In the genomic region with DNA sequence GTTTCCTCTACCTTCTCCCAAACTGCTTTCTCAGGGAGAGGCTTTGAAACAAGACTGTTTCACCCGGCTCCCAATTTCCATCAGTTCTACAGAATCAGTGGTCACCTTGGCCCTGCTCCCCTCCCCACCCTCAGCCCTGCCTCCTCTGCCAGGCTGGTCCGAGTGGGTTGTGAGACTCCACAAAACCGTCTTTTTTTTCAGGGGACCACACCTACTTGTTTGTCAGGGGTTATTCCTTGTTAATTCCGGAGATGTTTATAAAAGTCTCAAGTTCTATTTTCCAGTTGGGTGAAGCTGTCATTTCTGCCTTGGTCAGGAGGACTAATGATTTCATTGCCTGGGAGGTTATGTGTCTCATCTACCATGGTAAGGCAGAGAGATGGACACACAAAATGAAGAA, we compare ENCODE assay signal across 22 cellular contexts. TPM values are rescaled to one million over a fixed set of nuclear protein-coding genes. Genes with fewer than 3 reads are reported as not detected.
DNase-seq lines count a peak whose midpoint lies in the region; ATAC-seq and TF ChIP-seq lines count a peak whose summit lies in the region.
"Had no signal": no experiment of that assay in that cellular context is flagged by ENCODE, and none has a peak within 500 bp of the region (broad histone marks: within the 10 kb centered on the region; RNA-seq: fewer than 3 reads in every experiment).

No MANE protein-coding gene starts in this region.

- TF ChIP-seq EP300 in sigmoid colon (IDR thresholded peaks at IDR 0.05): no peak

- TF ChIP-seq POLR2A in sigmoid colon (IDR thresholded peaks at IDR 0.05): no peak

- CTCF ChIA-PET in AG04450 (lab: Charles Lee): interaction anchor here (1.1 kb wide), 1 partner anchor 10 kb away, joined by 7 read pairs; no protein-coding TSS in a partner anchor

- peaks cover 4% of the 10 kb centered on the region; the same call in 1 of the 2 replicates for H3K9me3 ChIP-seq in AG04450 (ENCODE audit: control insufficient read depth, insufficient read depth, low read length)
- no peaks in the 10 kb centered on the region for H3K9me3 ChIP-seq in sigmoid colon

- H3K36me3 ChIP-seq in sigmoid colon: no peaks in the 10 kb centered on the region
- H3K36me3 ChIP-seq: SJCRH30 had no signal

- H3K27ac ChIP-seq in AG04450 (ENCODE audit: low read depth, low read length) (peak overlapping the region; percentile 55), sigmoid colon (peak overlapping the region; percentile 29 to 55 (median 49))
- H3K27ac ChIP-seq: SJCRH30 had no signal

- H3K27me3 ChIP-seq in AG04450 (ENCODE audit: control insufficient read depth, insufficient read depth, low read length) (no peaks in the 10 kb centered on the region), sigmoid colon (no peaks in the 10 kb centered on the region)
- H3K27me3 ChIP-seq: SJCRH30 had no signal

- H3K4me3 ChIP-seq in AG04450 (ENCODE audit: low read depth, low read length) (no peak overlapping the region), fibroblast of mammary gland (ENCODE audit: control insufficient read depth, low read depth, low read length) (no peak overlapping the region), sigmoid colon (no peak overlapping the region)
- H3K4me3 ChIP-seq: GM23338, SJCRH30 had no signal

- peaks cover 0 to 48% (median 29%) of the 10 kb centered on the region in 4 donors for H3K4me1 ChIP-seq in sigmoid colon

- intact Hi-C loops in sigmoid colon (cut with DNase I): no loop called here

- DNase-seq in AG04450 (ENCODE audit: low read depth, low spot score) (no peak), M059J (ENCODE audit: low read depth) (peak; percentile 64), fibroblast of mammary gland (ENCODE audit: low read depth) (peak; percentile 45), sigmoid colon (no peak), NCI-H2227 (lab: John Stamatoyannopoulos, UW; ENCODE audit: unreplicated experiment) (no peak), HPDE6-E6E7 (ENCODE audit: extremely low spot score) (no peak)
- DNase-seq: 8988T, EL, GF-D8, HCEC 1CT, KBM-7, NCI-H1105, NCI-H146, NCI-H2029, NCI-H345, NCI-H524 treated with DMSO at 0.1 percent for 48 hours, NCI-H82, SJCRH30 had no signal

- no peak for ATAC-seq in GM18498 (IDR thresholded peaks at IDR 0.05; ENCODE audit: unreplicated experiment)
- ATAC-seq: GM23338, HepG2, Panc1 had no signal

- 57 to 74% methylated on average over 4 of the region's 4 CpGs for WGBS in sigmoid colon, 2 donors

- POLR2A ChIA-PET in AG04450 (lab: Yijun Ruan, JAX): interaction anchor here (0.6 to 1.0 kb wide), 2 partner anchors 17 to 282 kb away, joined by 3 read pairs; a partner anchor contains a TSS

- TF ChIP-seq CTCF in AG04450 (IDR thresholded peaks at IDR 0.05; ENCODE audit: low read depth, low read length) (no peak), fibroblast of mammary gland (conservative IDR thresholded peaks at IDR 0.05; ENCODE audit: control insufficient read depth, insufficient read depth, low read depth, low read length) (no peak), sigmoid colon (IDR thresholded peaks at IDR 0.05) (no peak)

RNA-seq across cellular contexts. Expression of a gene that starts 46.1 kb away (rescaled TPM):
- polyA plus RNA-seq in AG04450 (2011; rRNA removed) (94.6 and 139 TPM in 2 replicates), sigmoid colon (10 to 100 TPM; 24.7 to 34.8 (median 28.9) TPM)
- polyA minus RNA-seq in AG04450 (2011; rRNA and poly(A)+ RNA removed): 20.6 and 28.8 TPM in 2 replicates
- total RNA-seq in M059J (2014; rRNA removed; shearing (Covaris generic)): 137 and 159 TPM in 2 replicates
- total RNA-seq in sigmoid colon: 10 to 100 TPM; 59.1 to 95.6 (median 82.7) TPM

Comparison
In these comparisons a context has a peak if more than half of its experiments do, and no peak if none do; other contexts are left out.
1. DNase-seq: peak in M059J (single experiment) and fibroblast of mammary gland (single experiment); none in AG04450 (single experiment), sigmoid colon (single experiment), NCI-H2227 (single experiment) and HPDE6-E6E7 (single experiment).